Comparison of ENCODE assay signal across 1 cellular context in genomic region chr12:27552235-27552634, GRCh38.
TF ChIP-seq lines count a peak whose summit lies in the region.

No MANE protein-coding gene starts in this region.

TF ChIP-seq in K562, 482 proteins besides CTCF, POLR2A, EP300 and RAD21 (continued from another document):
- TF ChIP-seq, protein P1, sequence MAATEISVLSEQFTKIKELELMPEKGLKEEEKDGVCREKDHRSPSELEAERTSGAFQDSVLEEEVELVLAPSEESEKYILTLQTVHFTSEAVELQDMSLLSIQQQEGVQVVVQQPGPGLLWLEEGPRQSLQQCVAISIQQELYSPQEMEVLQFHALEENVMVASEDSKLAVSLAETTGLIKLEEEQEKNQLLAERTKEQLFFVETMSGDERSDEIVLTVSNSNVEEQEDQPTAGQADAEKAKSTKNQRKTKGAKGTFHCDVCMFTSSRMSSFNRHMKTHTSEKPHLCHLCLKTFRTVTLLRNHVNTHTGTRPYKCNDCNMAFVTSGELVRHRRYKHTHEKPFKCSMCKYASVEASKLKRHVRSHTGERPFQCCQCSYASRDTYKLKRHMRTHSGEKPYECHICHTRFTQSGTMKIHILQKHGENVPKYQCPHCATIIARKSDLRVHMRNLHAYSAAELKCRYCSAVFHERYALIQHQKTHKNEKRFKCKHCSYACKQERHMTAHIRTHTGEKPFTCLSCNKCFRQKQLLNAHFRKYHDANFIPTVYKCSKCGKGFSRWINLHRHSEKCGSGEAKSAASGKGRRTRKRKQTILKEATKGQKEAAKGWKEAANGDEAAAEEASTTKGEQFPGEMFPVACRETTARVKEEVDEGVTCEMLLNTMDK (IDR thresholded peaks at IDR 0.05; ENCODE audit: borderline replicate concordance, insufficient read depth, low read depth, low read length, poor library complexity, severe bottlenecking), result no peak
